Comparison of ENCODE assay signal across 12 cellular contexts in genomic region chr12:93336344-93336743, GRCh38. TPM values are rescaled to one million over a fixed set of nuclear protein-coding genes. Genes with fewer than 3 reads are reported as not detected.
DNase-seq lines count a peak whose midpoint lies in the region; ATAC-seq, FAIRE-seq and TF ChIP-seq lines count a peak whose summit lies in the region.
"Had no signal": no experiment of that assay in that cellular context is flagged by ENCODE, and none has a peak within 500 bp of the region (broad histone marks: within the 10 kb centered on the region; RNA-seq: fewer than 3 reads in every experiment).

No MANE protein-coding gene starts in this region.

- no peaks in the 10 kb centered on the region for H3K9me2 ChIP-seq in SK-N-SH

- no peaks in the 10 kb centered on the region for H3K79me2 ChIP-seq in SK-N-SH (ENCODE audit: insufficient read depth)
- H3K79me2 ChIP-seq in neural progenitor cell (ENCODE audit: low read depth): no peaks in the 10 kb centered on the region

- ATAC-seq in left lung: no peak

- TF ChIP-seq CTCF in SK-N-SH (IDR thresholded peaks at IDR 0.05) (no peak), fibroblast of the aortic adventitia (IDR thresholded peaks at IDR 0.05; ENCODE audit: insufficient read depth, low read length) (no peak), neural progenitor cell (IDR thresholded peaks at IDR 0.05) (no peak), vagina (IDR thresholded peaks at IDR 0.05) (no peak), left lung (IDR thresholded peaks at IDR 0.05) (no peak)

- H3K4me3 ChIP-seq in SK-N-SH (ENCODE audit: low read depth in 2 of 2, low read length in 1 of 2) (no peak overlapping the region), fibroblast of the aortic adventitia (ENCODE audit: low read depth, low read length) (no peak overlapping the region), neural progenitor cell (no peak overlapping the region), vagina (no peak overlapping the region), left lung (no peak overlapping the region)

- H2AFZ ChIP-seq in SK-N-SH (ENCODE audit: low read depth) (peak overlapping the region; percentile 42; the same call in 1 of the 2 replicates), neural progenitor cell (replicated peaks) (peak overlapping the region; percentile 9)

- WGBS in SK-N-SH (ENCODE audit: low lambda C conversion rate): 37% methylated on average over 4 of the region's 4 CpGs

- TF ChIP-seq POLR2A in vagina (IDR thresholded peaks at IDR 0.05) (no peak), H54 (IDR thresholded peaks at IDR 0.05; ENCODE audit: low read depth, low read length) (no peak)

- no peaks in the 10 kb centered on the region for H3K36me3 ChIP-seq in SK-N-SH (replicated peaks in 1 of 2; ENCODE audit: control insufficient read depth in 1 of 2, insufficient read depth in 2 of 2, low read length in 1 of 2)
- no peaks in the 10 kb centered on the region for H3K36me3 ChIP-seq in neural progenitor cell
- H3K36me3 ChIP-seq in vagina: no peaks in the 10 kb centered on the region
- no peaks in the 10 kb centered on the region for H3K36me3 ChIP-seq in left lung

- TF ChIP-seq RAD21 in SK-N-SH (IDR thresholded peaks at IDR 0.05; ENCODE audit: low read length): no peak

- peak overlapping the region; percentile 37 for H3K27ac Mint-ChIP-seq in neural progenitor cell

- DNase-seq in GM03348 (ENCODE audit: low spot score) (peak; percentile 6), SK-N-SH (no peak), fibroblast of the aortic adventitia (ENCODE audit: low read depth) (peak; percentile 72), neural progenitor cell (ENCODE audit: low spot score) (peak; percentile 42), vagina (ENCODE audit: extremely low spot score in 2 of 2) (no peak), left lung (no peak), H54 (ENCODE audit: insufficient read length, low spot score) (no peak)
- no peak for DNase-seq in activated CD4-positive, alpha-beta T cell treated with anti-CD3 and anti-CD28 coated beads for 48 hours
- DNase-seq: activated CD4-positive, alpha-beta T cell treated with anti-CD3 and anti-CD28 coated beads, Interleukin-2, amount 50 U/mL, for 4 hours; activated effector memory CD4-positive, alpha-beta T cell treated with anti-CD3 and anti-CD28 coated beads, Interleukin-2, amount 50 U/mL, for 16 hours; central memory CD4-positive, alpha-beta T cell; GF-D8 had no signal

- H3K27me3 Mint-ChIP-seq in neural progenitor cell (ENCODE audit: insufficient read depth, low read depth): peaks cover 2% of the 10 kb centered on the region

- no peaks in the 10 kb centered on the region for H3K36me3 Mint-ChIP-seq in neural progenitor cell

- H4K20me1 ChIP-seq in SK-N-SH (ENCODE audit: insufficient read depth) (no peaks in the 10 kb centered on the region), neural progenitor cell (ENCODE audit: low read depth) (no peaks in the 10 kb centered on the region)

- no peaks in the 10 kb centered on the region for H3K27me3 ChIP-seq in SK-N-SH (ENCODE audit: insufficient read depth)
- H3K27me3 ChIP-seq in neural progenitor cell: no peaks in the 10 kb centered on the region
- no peaks in the 10 kb centered on the region for H3K27me3 ChIP-seq in vagina
- H3K27me3 ChIP-seq in left lung: no peaks in the 10 kb centered on the region

- POLR2A ChIA-PET in SK-N-SH (lab: Yijun Ruan, JAX): no interaction called here

- H3K4me1 ChIP-seq in SK-N-SH (ENCODE audit: control insufficient read depth in 1 of 2, insufficient read depth in 2 of 2, low read depth in 1 of 2, low read length in 1 of 2): no peaks in the 10 kb centered on the region; a peak in 1 of 4 replicates
- H3K4me1 ChIP-seq in neural progenitor cell: peaks cover 13% of the 10 kb centered on the region
- no peaks in the 10 kb centered on the region for H3K4me1 ChIP-seq in vagina
- no peaks in the 10 kb centered on the region for H3K4me1 ChIP-seq in left lung

- CTCF ChIA-PET in SK-N-SH (lab: Yijun Ruan, JAX): no interaction called here

- H3K9me3 ChIP-seq in SK-N-SH: no peaks in the 10 kb centered on the region
- H3K9me3 ChIP-seq in neural progenitor cell (ENCODE audit: low read depth): no peaks in the 10 kb centered on the region
- no peaks in the 10 kb centered on the region for H3K9me3 ChIP-seq in vagina
- no peaks in the 10 kb centered on the region for H3K9me3 ChIP-seq in left lung

- peak overlapping the region in 1 of 2 experiments; percentile 61; a peak in 2 of 4 replicates for H3K27ac ChIP-seq in SK-N-SH (ENCODE audit: low read depth in 2 of 2, low read length in 1 of 2)
- no peak overlapping the region for H3K27ac ChIP-seq in neural progenitor cell
- H3K27ac ChIP-seq in vagina: no peak overlapping the region
- no peak overlapping the region for H3K27ac ChIP-seq in left lung

- intact Hi-C loops in vagina (cut with DNase I) (no loop called here), left lung (cut with DNase I) (no loop called here)

- peak in 1 of 2 experiments; percentile 25; a peak in 1 of 4 replicates for TF ChIP-seq EP300 in SK-N-SH (IDR thresholded peaks at IDR 0.05; ENCODE audit: borderline replicate concordance in 1 of 2, low read depth in 1 of 2, low read length in 1 of 2)

- no peak for FAIRE-seq in H54 (lab: Jason Lieb, UNC)

- H3F3A ChIP-seq in SK-N-SH (replicated peaks; ENCODE audit: insufficient read depth): no peaks in the 10 kb centered on the region
- H3F3A ChIP-seq in neural progenitor cell (ENCODE audit: low read depth): no peaks in the 10 kb centered on the region

- no peaks in the 10 kb centered on the region for H3K9me3 Mint-ChIP-seq in neural progenitor cell

- H3K9ac ChIP-seq in SK-N-SH (no peak overlapping the region; the same call in 1 of the 2 replicates), neural progenitor cell (no peak overlapping the region)

- peak overlapping the region; percentile 17 for H3K4me3 Mint-ChIP-seq in neural progenitor cell

- peaks cover 15% of the 10 kb centered on the region for H3K4me1 Mint-ChIP-seq in neural progenitor cell

- peak overlapping the region; percentile 61; the same call in 1 of the 2 replicates for H3K4me2 ChIP-seq in SK-N-SH
- H3K4me2 ChIP-seq in neural progenitor cell: peak overlapping the region; percentile 37

TF ChIP-seq in SK-N-SH, 30 proteins besides CTCF, POLR2A, EP300 and RAD21:
- no peak for TF ChIP-seq CHD2 (IDR thresholded peaks at IDR 0.05; ENCODE audit: low read length, partially characterized antibody)
- no peak for TF ChIP-seq ELF1 (IDR thresholded peaks at IDR 0.05)
- peak; percentile 81 for TF ChIP-seq MEF2A (IDR thresholded peaks at IDR 0.05; ENCODE audit: borderline replicate concordance, low read depth)

RNA-seq across cellular contexts. Expression of gene NUDT4, which starts 41.4 kb away (rescaled TPM):
- 19.8 and 26.0 TPM in 2 replicates for polyA plus RNA-seq in SK-N-SH (2012; rRNA removed)
- polyA plus RNA-seq in SK-N-SH (2012; cell fraction: cytosol; rRNA removed): 31.6 and 41.1 TPM in 2 replicates
- 10.8 and 16.7 TPM in 2 replicates for polyA plus RNA-seq in SK-N-SH (2012; cell fraction: nucleus; rRNA removed)
- total RNA-seq in fibroblast of the aortic adventitia (ENCODE audit: low replicate concordance) (104 and 185 TPM in 2 replicates), neural progenitor cell (ENCODE audit: low replicate concordance) (56.3 and 89.8 TPM in 2 replicates), vagina (37.1 TPM), left lung (10 to 100 TPM; 46.6 to 48.0 TPM)

Comparison
In these comparisons a context has a peak if more than half of its experiments do, and no peak if none do; other contexts are left out.
1. DNase-seq: peak in GM03348 (single experiment), fibroblast of the aortic adventitia (single experiment) and neural progenitor cell (single experiment); none in SK-N-SH (single experiment), vagina (0 of 2), activated CD4-positive, alpha-beta T cell treated with anti-CD3 and anti-CD28 coated beads for 48 hours (single experiment), left lung (0 of 2) and H54 (single experiment).